34 cellular contexts compared by ENCODE assay signal in genomic region chr2:84375020-84375419, GRCh38.
"Had no signal": no experiment of that assay in that cellular context is flagged by ENCODE, and none has a peak within 500 bp of the region (broad histone marks: within the 10 kb centered on the region; RNA-seq: fewer than 3 reads in every experiment).

No MANE protein-coding gene starts in this region.

- H3K36me3 ChIP-seq: adrenal gland, ascending aorta, brain microvascular endothelial cell, breast epithelium, cardiac muscle cell had no signal

- DNase-seq: activated effector memory CD4-positive, alpha-beta T cell treated with anti-CD3 and anti-CD28 coated beads, Interleukin-2, amount 50 U/mL, for 16 hours; activated effector memory CD4-positive, alpha-beta T cell treated with Interleukin-2 at 50 U/mL for 16 hours; activated gamma-delta T cell; activated gamma-delta T cell treated with Interleukin-2 at 50 U/mL for 16 hours; activated naive CD4-positive, alpha-beta T cell; activated naive CD4-positive, alpha-beta T cell treated with anti-CD3 and anti-CD28 coated beads for 36 hours; activated naive CD4-positive, alpha-beta T cell treated with anti-CD3 and anti-CD28 coated beads, Interleukin-2, amount 10 ng/mL, durations not matched to agents 7 days and 5 days; activated naive CD4-positive, alpha-beta T cell treated with anti-CD3 and anti-CD28 coated beads, Interleukin-2, amount 50 U/mL, for 16 hours; activated naive CD4-positive, alpha-beta T cell treated with Interleukin-2 at 50 U/mL for 16 hours; activated naive CD8-positive, alpha-beta T cell treated with anti-CD3 and anti-CD28 coated beads for 36 hours; activated naive CD8-positive, alpha-beta T cell treated with anti-CD3 and anti-CD28 coated beads, Interleukin-2, amount 10 ng/mL, durations not matched to agents 7 days and 5 days; activated naive CD8-positive, alpha-beta T cell treated with anti-CD3 and anti-CD28 coated beads, Interleukin-2, amount 50 U/mL, for 24 hours; activated T-cell treated with anti-CD3 and anti-CD28 coated beads, Interleukin-2, amount 50 U/mL, for 1 hour; activated T-cell treated with anti-CD3 and anti-CD28 coated beads, Interleukin-2, amount 50 U/mL, for 24 hours; activated T-cell treated with anti-CD3 and anti-CD28 coated beads, Interleukin-2, amount 50 U/mL, for 4 hours; activated T-cell treated with anti-CD3 and anti-CD28 coated beads, Interleukin-2, amount 50 U/mL, for 48 hours; activated T-cell treated with anti-CD3 and anti-CD28 coated beads, Interleukin-2, amount 50 U/mL, for 72 hours; adrenal gland; amniotic stem cell; amygdala; anterior cingulate cortex; aorta; body of pancreas; brain microvascular endothelial cell; caudate nucleus; central memory CD4-positive, alpha-beta T cell; cerebellar nuclear complex had no signal

- H3K9me3 ChIP-seq: adrenal gland, ascending aorta, body of pancreas, breast epithelium had no signal

- H3K4me1 ChIP-seq: adrenal gland, ascending aorta, body of pancreas, breast epithelium had no signal

- H3K27me3 ChIP-seq: adrenal gland, ascending aorta, body of pancreas, brain microvascular endothelial cell, breast epithelium, cardiac muscle cell had no signal

- H3K4me3 ChIP-seq: adrenal gland, ascending aorta, body of pancreas, breast epithelium, cardiac muscle cell had no signal

- FAIRE-seq: astrocyte, bronchial epithelial cell had no signal

- ATAC-seq: activated naive CD4-positive, alpha-beta T cell treated with anti-CD3 and anti-CD28 coated beads, Interleukin-2, amount 50 U/mL, for 72 hours; activated naive CD8-positive, alpha-beta T cell treated with anti-CD3 and anti-CD28 coated beads, Interleukin-2, amount 50 U/mL, for 24 hours; activated T-cell treated with anti-CD3 and anti-CD28 coated beads, Interleukin-2, amount 50 U/mL, for 4 hours; activated T-cell treated with anti-CD3 and anti-CD28 coated beads, Interleukin-2, amount 50 U/mL, for 72 hours; activated T-helper 17 cell treated with anti-CD3 and anti-CD28 coated beads, Interleukin-2, amount 50 U/mL, for 72 hours; body of pancreas had no signal

- H3K27ac ChIP-seq: adrenal gland, ascending aorta, body of pancreas, brain microvascular endothelial cell, breast epithelium, cardiac muscle cell had no signal
